ENCODE assay signal across 38 cellular contexts in the genomic region with DNA sequence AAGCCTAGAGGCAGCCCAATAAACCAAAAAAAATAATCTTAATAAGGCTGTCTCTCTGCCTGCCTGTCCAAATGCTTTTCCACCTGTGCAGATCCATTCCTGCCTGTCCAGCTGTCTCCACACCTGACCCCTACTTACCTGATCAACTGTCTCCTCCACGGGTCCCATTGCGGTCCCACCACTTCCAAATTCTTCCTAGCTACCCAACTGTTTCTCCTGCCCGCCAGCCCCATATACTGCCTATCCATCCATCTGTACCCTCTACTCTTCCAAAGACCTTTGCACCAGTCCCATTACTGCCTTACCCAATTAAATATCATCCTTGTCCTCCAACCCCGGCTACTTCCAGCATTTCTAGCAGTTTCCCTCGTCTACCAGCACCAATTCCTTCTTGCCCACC. TPM values are rescaled to one million over a fixed set of nuclear protein-coding genes. Genes with fewer than 3 reads are reported as not detected.
"Had no signal": no experiment of that assay in that cellular context is flagged by ENCODE, and none has a peak within 500 bp of the region (broad histone marks: within the 10 kb centered on the region; RNA-seq: fewer than 3 reads in every experiment).

No MANE protein-coding gene starts in this region.

- H3K4me1 Mint-ChIP-seq: activated B cell treated with CpG ODN at 0.5 μM for 24 hours; activated CD4-positive, alpha-beta T cell treated with anti-CD3 and anti-CD28 coated beads, Interleukin-2, amount 10 ng/mL, durations not matched to agents 24 days and 14 days; activated naive CD8-positive, alpha-beta T cell treated with anti-CD3 and anti-CD28 coated beads for 36 hours; activated T-helper 17 cell treated with anti-CD3 and anti-CD28 coated beads, Interleukin-2, amount 50 U/mL, for 72 hours; central memory CD8-positive, alpha-beta T cell had no signal

- H3K9me3 Mint-ChIP-seq: activated CD4-positive, alpha-beta memory T cell treated with anti-CD3 and anti-CD28 coated beads for 36 hours; activated CD4-positive, alpha-beta T cell treated with anti-CD3 and anti-CD28 coated beads, Interleukin-2, amount 10 ng/mL, durations not matched to agents 24 days and 14 days; activated CD8-positive, alpha-beta T cell treated with anti-CD3 and anti-CD28 coated beads for 36 hours; activated naive CD4-positive, alpha-beta T cell treated with anti-CD3 and anti-CD28 coated beads for 36 hours; activated naive CD4-positive, alpha-beta T cell treated with anti-CD3 and anti-CD28 coated beads, Interleukin-2, amount 50 U/mL, for 72 hours; activated T-cell treated with anti-CD3 and anti-CD28 coated beads, Interleukin-2, amount 50 U/mL, for 4 hours; activated T-helper 1 cell treated with anti-CD3 and anti-CD28 coated beads, Interleukin-12 subunit alpha, Interleukin-12 subunit beta, Interleukin-2, Interleukin-4 antibody, amounts not matched to agents 30 ng/mL and 10 ng/mL and 1 ng/mL, durations not matched to agents 14 hours and 24 hours and 36 hours; activated T-helper 17 cell treated with anti-CD3 and anti-CD28 coated beads, Interleukin-2, amount 50 U/mL, for 72 hours; central memory CD8-positive, alpha-beta T cell; T-helper 1 cell treated with Interleukin-12 subunit alpha and Interleukin-12 subunit beta and Interleukin-4 antibody, amounts not matched to agents 30 μg/mL and 1 μg/mL, for 36 hours; T-helper 2 cell treated with Interferon-gamma antibody and Interleukin-4, amounts not matched to agents 5 μg/mL and 100 μg/mL, for 36 hours had no signal

- H3K27ac Mint-ChIP-seq: activated B cell treated with CpG ODN at 0.5 μM for 24 hours; activated CD4-positive, alpha-beta memory T cell treated with anti-CD3 and anti-CD28 coated beads for 36 hours; activated CD4-positive, alpha-beta T cell treated with anti-CD3 and anti-CD28 coated beads, Interleukin-2, amount 10 ng/mL, durations not matched to agents 24 days and 14 days; activated CD8-positive, alpha-beta T cell treated with anti-CD3 and anti-CD28 coated beads for 36 hours; activated naive CD4-positive, alpha-beta T cell treated with anti-CD3 and anti-CD28 coated beads for 36 hours; activated naive CD4-positive, alpha-beta T cell treated with anti-CD3 and anti-CD28 coated beads, Interleukin-2, amount 50 U/mL, for 72 hours; activated naive CD8-positive, alpha-beta T cell treated with anti-CD3 and anti-CD28 coated beads for 36 hours; activated T-cell treated with anti-CD3 and anti-CD28 coated beads, Interleukin-2, amount 50 U/mL, for 72 hours; activated T-helper 1 cell treated with anti-CD3 and anti-CD28 coated beads, Interleukin-12 subunit alpha, Interleukin-12 subunit beta, Interleukin-2, Interleukin-4 antibody, amounts not matched to agents 30 ng/mL and 10 ng/mL and 1 ng/mL, durations not matched to agents 14 hours and 24 hours and 36 hours; activated T-helper 17 cell treated with anti-CD3 and anti-CD28 coated beads, Interleukin-2, amount 50 U/mL, for 72 hours; T-helper 1 cell treated with Interleukin-12 subunit alpha and Interleukin-12 subunit beta and Interleukin-4 antibody, amounts not matched to agents 30 μg/mL and 1 μg/mL, for 36 hours; T-helper 2 cell treated with Interferon-gamma antibody and Interleukin-4, amounts not matched to agents 5 μg/mL and 100 μg/mL, for 36 hours had no signal

- DNase-seq: activated B cell treated with CpG ODN at 0.5 μM for 24 hours; activated CD4-positive, alpha-beta memory T cell treated with anti-CD3 and anti-CD28 coated beads for 36 hours; activated CD4-positive, alpha-beta T cell treated with anti-CD3 and anti-CD28 coated beads for 4 hours; activated CD4-positive, alpha-beta T cell treated with anti-CD3 and anti-CD28 coated beads, Interleukin-2, amount 10 ng/mL, durations not matched to agents 24 days and 14 days; activated CD4-positive, alpha-beta T cell treated with anti-CD3 and anti-CD28 coated beads, Interleukin-2, amount 50 U/mL, for 1 hour; activated CD4-positive, alpha-beta T cell treated with anti-CD3 and anti-CD28 coated beads, Interleukin-2, amount 50 U/mL, for 4 hours; activated CD4-positive, CD25-positive, alpha-beta regulatory T cell treated with anti-CD3 and anti-CD28 coated beads, Interleukin-2, amount 50 U/mL, for 72 hours; activated CD8-positive, alpha-beta memory T cell treated with anti-CD3 and anti-CD28 coated beads, Interleukin-2, amount 50 U/mL, for 4 hours; activated CD8-positive, alpha-beta T cell treated with anti-CD3 and anti-CD28 coated beads for 36 hours; activated effector memory CD4-positive, alpha-beta T cell treated with anti-CD3 and anti-CD28 coated beads, Interleukin-2, amount 50 U/mL, for 16 hours; activated gamma-delta T cell treated with Interleukin-2 at 50 U/mL for 16 hours; activated naive CD4-positive, alpha-beta T cell; activated naive CD4-positive, alpha-beta T cell treated with anti-CD3 and anti-CD28 coated beads for 36 hours; activated naive CD4-positive, alpha-beta T cell treated with anti-CD3 and anti-CD28 coated beads, Interleukin-2, amount 50 U/mL, for 16 hours; activated naive CD8-positive, alpha-beta T cell treated with anti-CD3 and anti-CD28 coated beads for 36 hours; activated T-cell treated with anti-CD3 and anti-CD28 coated beads for 4 hours; activated T-cell treated with anti-CD3 and anti-CD28 coated beads, Interleukin-2, amount 50 U/mL, for 1 hour; activated T-cell treated with anti-CD3 and anti-CD28 coated beads, Interleukin-2, amount 50 U/mL, for 4 hours; activated T-cell treated with anti-CD3 and anti-CD28 coated beads, Interleukin-2, amount 50 U/mL, for 72 hours; adrenal gland; amniotic stem cell; aorta; body of pancreas; brain microvascular endothelial cell; caudate nucleus; cerebellar nuclear complex; T-helper 1 cell; T-helper 2 cell; T-helper 9 cell had no signal

- H3K27me3 Mint-ChIP-seq: activated B cell treated with CpG ODN at 0.5 μM for 24 hours; activated CD4-positive, alpha-beta memory T cell treated with anti-CD3 and anti-CD28 coated beads for 36 hours; activated CD4-positive, alpha-beta T cell treated with anti-CD3 and anti-CD28 coated beads, Interleukin-2, amount 10 ng/mL, durations not matched to agents 24 days and 14 days; activated CD8-positive, alpha-beta T cell treated with anti-CD3 and anti-CD28 coated beads for 36 hours; activated naive CD8-positive, alpha-beta T cell treated with anti-CD3 and anti-CD28 coated beads for 36 hours; activated T-helper 17 cell treated with anti-CD3 and anti-CD28 coated beads, Interleukin-2, amount 50 U/mL, for 72 hours; central memory CD8-positive, alpha-beta T cell had no signal

- FAIRE-seq: astrocyte, TTC549 had no signal

- H3K4me3 Mint-ChIP-seq: activated B cell treated with CpG ODN at 0.5 μM for 24 hours; activated CD4-positive, alpha-beta memory T cell treated with anti-CD3 and anti-CD28 coated beads for 36 hours; activated CD4-positive, alpha-beta T cell treated with anti-CD3 and anti-CD28 coated beads, Interleukin-2, amount 10 ng/mL, durations not matched to agents 24 days and 14 days; activated CD8-positive, alpha-beta T cell treated with anti-CD3 and anti-CD28 coated beads for 36 hours; activated naive CD4-positive, alpha-beta T cell treated with anti-CD3 and anti-CD28 coated beads for 36 hours; activated naive CD8-positive, alpha-beta T cell treated with anti-CD3 and anti-CD28 coated beads for 36 hours; activated T-cell treated with anti-CD3 and anti-CD28 coated beads, Interleukin-2, amount 50 U/mL, for 4 hours; activated T-cell treated with anti-CD3 and anti-CD28 coated beads, Interleukin-2, amount 50 U/mL, for 72 hours; activated T-helper 1 cell treated with anti-CD3 and anti-CD28 coated beads, Interleukin-12 subunit alpha, Interleukin-12 subunit beta, Interleukin-2, Interleukin-4 antibody, amounts not matched to agents 30 ng/mL and 10 ng/mL and 1 ng/mL, durations not matched to agents 14 hours and 24 hours and 36 hours; activated T-helper 17 cell treated with anti-CD3 and anti-CD28 coated beads, Interleukin-2, amount 50 U/mL, for 72 hours; central memory CD8-positive, alpha-beta T cell; T-helper 1 cell treated with Interleukin-12 subunit alpha and Interleukin-12 subunit beta and Interleukin-4 antibody, amounts not matched to agents 30 μg/mL and 1 μg/mL, for 36 hours; T-helper 2 cell treated with Interferon-gamma antibody and Interleukin-4, amounts not matched to agents 5 μg/mL and 100 μg/mL, for 36 hours had no signal

- H3K36me3 Mint-ChIP-seq: activated naive CD4-positive, alpha-beta T cell treated with anti-CD3 and anti-CD28 coated beads, Interleukin-2, amount 50 U/mL, for 72 hours had no signal

- ATAC-seq: activated CD8-positive, alpha-beta T cell treated with anti-CD3 and anti-CD28 coated beads for 36 hours; activated naive CD4-positive, alpha-beta T cell treated with anti-CD3 and anti-CD28 coated beads, Interleukin-2, amount 50 U/mL, for 72 hours; activated T-cell treated with anti-CD3 and anti-CD28 coated beads, Interleukin-2, amount 50 U/mL, for 4 hours; activated T-cell treated with anti-CD3 and anti-CD28 coated beads, Interleukin-2, amount 50 U/mL, for 72 hours; activated T-helper 17 cell treated with anti-CD3 and anti-CD28 coated beads, Interleukin-2, amount 50 U/mL, for 72 hours; body of pancreas had no signal

RNA-seq across cellular contexts. Expression of a gene that starts 39.4 kb away (rescaled TPM):
- total RNA-seq: activated B cell treated with CpG ODN at 0.5 μM for 24 hours; activated CD4-positive, alpha-beta memory T cell treated with anti-CD3 and anti-CD28 coated beads for 36 hours; activated CD4-positive, alpha-beta T cell treated with anti-CD3 and anti-CD28 coated beads, Interleukin-2, amount 10 ng/mL, durations not matched to agents 24 days and 14 days; activated CD8-positive, alpha-beta memory T cell treated with anti-CD3 and anti-CD28 coated beads for 36 hours; activated CD8-positive, alpha-beta T cell treated with anti-CD3 and anti-CD28 coated beads for 36 hours; activated naive CD4-positive, alpha-beta T cell treated with anti-CD3 and anti-CD28 coated beads for 36 hours; activated naive CD4-positive, alpha-beta T cell treated with anti-CD3 and anti-CD28 coated beads, Interleukin-2, amount 50 U/mL, for 72 hours; activated naive CD8-positive, alpha-beta T cell treated with anti-CD3 and anti-CD28 coated beads for 36 hours; activated T-cell treated with anti-CD3 and anti-CD28 coated beads, Interleukin-2, amount 50 U/mL, for 4 hours; activated T-cell treated with anti-CD3 and anti-CD28 coated beads, Interleukin-2, amount 50 U/mL, for 72 hours; activated T-helper 1 cell treated with anti-CD3 and anti-CD28 coated beads, Interleukin-12 subunit alpha, Interleukin-12 subunit beta, Interleukin-2, Interleukin-4 antibody, amounts not matched to agents 30 ng/mL and 10 ng/mL and 1 ng/mL, durations not matched to agents 14 hours and 24 hours and 36 hours; activated T-helper 17 cell treated with anti-CD3 and anti-CD28 coated beads, Interleukin-2, amount 50 U/mL, for 72 hours; astrocyte; body of pancreas had no signal
